In the genomic region with DNA sequence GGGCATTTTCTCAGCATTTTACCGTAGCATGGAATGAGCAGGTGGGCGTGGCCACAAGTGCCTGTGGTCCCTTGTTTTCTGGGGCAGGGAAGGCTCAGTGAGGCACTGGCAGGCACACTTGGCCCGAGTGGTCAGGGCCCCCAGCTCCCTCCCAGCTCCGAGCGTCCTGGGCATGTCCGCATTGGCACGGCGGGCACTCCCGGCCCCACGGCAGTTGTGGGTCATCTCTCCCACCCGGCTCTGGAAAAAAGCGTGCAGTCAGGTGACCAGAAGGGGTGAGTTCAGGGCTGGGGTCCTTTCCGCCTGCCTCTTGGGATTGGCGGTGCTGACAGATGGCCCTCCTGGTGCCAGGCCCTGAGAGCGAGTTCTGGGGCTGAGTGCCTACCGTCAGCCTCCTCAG, we compare ENCODE assay signal across 25 cellular contexts. TPM values are rescaled to one million over a fixed set of nuclear protein-coding genes. Genes with fewer than 3 reads are reported as not detected.
DNase-seq lines count a peak whose midpoint lies in the region; ATAC-seq, FAIRE-seq and TF ChIP-seq lines count a peak whose summit lies in the region.
"Had no signal": no experiment of that assay in that cellular context is flagged by ENCODE, and none has a peak within 500 bp of the region (broad histone marks: within the 10 kb centered on the region; RNA-seq: fewer than 3 reads in every experiment).

No MANE protein-coding gene starts in this region.

- peaks cover 49% of the 10 kb centered on the region for H3K4me1 Mint-ChIP-seq in activated CD4-positive, alpha-beta T cell treated with anti-CD3 and anti-CD28 coated beads for 36 hours
- peaks cover 14 to 17% of the 10 kb centered on the region in 2 donors for H3K4me1 Mint-ChIP-seq in effector memory CD8-positive, alpha-beta T cell (ENCODE audit: low read depth in 2 of 2)
- H3K4me1 Mint-ChIP-seq in type B pancreatic cell (ENCODE audit: unreplicated experiment): no peaks in the 10 kb centered on the region
- H3K4me1 Mint-ChIP-seq: nephron progenitor cell had no signal

- POLR2A ChIA-PET in activated CD4-positive, alpha-beta T cell treated with anti-CD3 and anti-CD28 coated beads for 36 hours (lab: Charles Lee): no interaction called here

- TF ChIP-seq CTCF in type B pancreatic cell (conservative IDR thresholded peaks at IDR 0.05): no peak

- H3K27me3 Mint-ChIP-seq in activated CD4-positive, alpha-beta T cell treated with anti-CD3 and anti-CD28 coated beads for 36 hours: no peaks in the 10 kb centered on the region
- no peaks in the 10 kb centered on the region for H3K27me3 Mint-ChIP-seq in effector memory CD8-positive, alpha-beta T cell
- no peaks in the 10 kb centered on the region for H3K27me3 Mint-ChIP-seq in type B pancreatic cell

- H3K9me3 Mint-ChIP-seq in activated CD4-positive, alpha-beta T cell treated with anti-CD3 and anti-CD28 coated beads for 36 hours (ENCODE audit: low read depth): no peaks in the 10 kb centered on the region
- H3K9me3 Mint-ChIP-seq in effector memory CD8-positive, alpha-beta T cell: no peaks in the 10 kb centered on the region
- H3K9me3 Mint-ChIP-seq in type B pancreatic cell: no peaks in the 10 kb centered on the region
- H3K9me3 Mint-ChIP-seq: nephron progenitor cell had no signal

- peak overlapping the region; percentile 96 for H3K27ac Mint-ChIP-seq in activated CD4-positive, alpha-beta T cell treated with anti-CD3 and anti-CD28 coated beads for 36 hours
- peak overlapping the region; percentile 17 to 54 for H3K27ac Mint-ChIP-seq in effector memory CD8-positive, alpha-beta T cell
- no peak overlapping the region for H3K27ac Mint-ChIP-seq in type B pancreatic cell
- H3K27ac Mint-ChIP-seq: nephron progenitor cell had no signal

- CTCF ChIA-PET in activated CD4-positive, alpha-beta T cell treated with anti-CD3 and anti-CD28 coated beads for 36 hours (lab: Charles Lee): interaction anchor here (0.6 to 1.3 kb wide), 3 partner anchors 112 to 134 kb away, joined by 3 to 5 read pairs (median 4); no protein-coding TSS in a partner anchor

- intact Hi-C loops in activated CD4-positive, alpha-beta T cell treated with anti-CD3 and anti-CD28 coated beads for 36 hours (cut with DNase I, micrococcal nuclease): loop anchor here (2.0 kb wide), 3 partner anchors 15 to 99 kb away; no protein-coding TSS in a partner anchor
- intact Hi-C loops in left ventricle myocardium superior (cut with micrococcal nuclease) (no loop called here), Right ventricle myocardium inferior (cut with DNase I) (no loop called here)

- H3K36me3 Mint-ChIP-seq in activated CD4-positive, alpha-beta T cell treated with anti-CD3 and anti-CD28 coated beads for 36 hours (ENCODE audit: low read depth): peaks cover 22% of the 10 kb centered on the region
- H3K36me3 Mint-ChIP-seq in effector memory CD8-positive, alpha-beta T cell (ENCODE audit: insufficient read depth): peaks cover 3% of the 10 kb centered on the region
- H3K36me3 Mint-ChIP-seq in type B pancreatic cell: no peaks in the 10 kb centered on the region

- no peak for DNase-seq in activated CD4-positive, alpha-beta T cell treated with anti-CD3 and anti-CD28 coated beads for 36 hours
- no peak for DNase-seq in activated CD4-positive, alpha-beta T cell treated with anti-CD3 and anti-CD28 coated beads, Interleukin-2, amount 50 U/mL, for 48 hours
- DNase-seq in left ventricle myocardium superior (no peak), Right ventricle myocardium inferior (ENCODE audit: missing footprints) (no peak), GM19239 (ENCODE audit: insufficient read length, low spot score) (no peak), type B pancreatic cell (ENCODE audit: extremely low spot score, unreplicated experiment) (no peak), putamen (ENCODE audit: low spot score) (no peak)
- DNase-seq in effector memory CD8-positive, alpha-beta T cell: no peak
- DNase-seq: 8988T; activated CD4-positive, alpha-beta T cell treated with anti-CD3 and anti-CD28 coated beads for 1 hour; effector CD4-positive, alpha-beta T cell; erythroblast; GM23248; Kasumi-1; kidney; NCI-H1436; NCI-H2081 treated with DMSO at 0.1 percent for 48 hours; NCI-H226; NCI-H69; nephron progenitor cell; pancreas; stimulated activated CD4-positive, alpha-beta T cell treated with anti-CD3 and anti-CD28 coated beads, Interleukin-2, amount 100 ng/mL, for 24 hours had no signal

- peak overlapping the region; percentile 85 for H3K4me3 Mint-ChIP-seq in activated CD4-positive, alpha-beta T cell treated with anti-CD3 and anti-CD28 coated beads for 36 hours
- H3K4me3 Mint-ChIP-seq in effector memory CD8-positive, alpha-beta T cell: no peak overlapping the region
- no peak overlapping the region for H3K4me3 Mint-ChIP-seq in type B pancreatic cell
- H3K4me3 Mint-ChIP-seq: nephron progenitor cell had no signal

- FAIRE-seq in GM19239 (lab: Jason Lieb, UNC): no peak
- FAIRE-seq: GM12891, kidney, pancreas, RCC 7860 had no signal

- ATAC-seq in activated CD4-positive, alpha-beta T cell treated with anti-CD3 and anti-CD28 coated beads for 36 hours: no peak
- peak; percentile 1 for ATAC-seq in left ventricle myocardium superior
- ATAC-seq in Right ventricle myocardium inferior: no peak
- no peak for ATAC-seq in effector memory CD8-positive, alpha-beta T cell (replicated peaks)
- ATAC-seq: pancreas, right cardiac atrium had no signal

RNA-seq across cellular contexts. Expression of gene GRAMD4, which starts 55.8 kb away (rescaled TPM):
- 10 to 100 TPM; 25.7 to 40.7 TPM for total RNA-seq in activated CD4-positive, alpha-beta T cell treated with anti-CD3 and anti-CD28 coated beads for 36 hours
- total RNA-seq in left ventricle myocardium superior: 94.0 TPM
- total RNA-seq in Right ventricle myocardium inferior: 80.0 TPM
- 56.4 and 80.9 TPM in 2 replicates for total RNA-seq in type B pancreatic cell (ENCODE audit: low replicate concordance)

Comparison
In these comparisons a context has a peak if more than half of its experiments do, and no peak if none do; other contexts are left out.
1. intact Hi-C loops: an anchor here in activated CD4-positive, alpha-beta T cell treated with anti-CD3 and anti-CD28 coated beads for 36 hours (2.0 kb wide); none called in left ventricle myocardium superior and Right ventricle myocardium inferior.